Comparison of ENCODE assay signal across 33 cellular contexts in genomic region chr6:39289490-39289889, GRCh38. TPM values are rescaled to one million over a fixed set of nuclear protein-coding genes. Genes with fewer than 3 reads are reported as not detected.
DNase-seq lines count a peak whose midpoint lies in the region; ATAC-seq and TF ChIP-seq lines count a peak whose summit lies in the region.
"Had no signal": no experiment of that assay in that cellular context is flagged by ENCODE, and none has a peak within 500 bp of the region (broad histone marks: within the 10 kb centered on the region; RNA-seq: fewer than 3 reads in every experiment).

No MANE protein-coding gene starts in this region.

- H3K27ac ChIP-seq in PC-3 (ENCODE audit: low read length) (no peak overlapping the region), esophagus muscularis mucosa (replicated peaks in 1 of 4) (no peak overlapping the region)
- H3K27ac ChIP-seq: foreskin keratinocyte, hepatocyte, uterus had no signal

- H3K9me3 Mint-ChIP-seq in activated T-cell treated with anti-CD3 and anti-CD28 coated beads, Interleukin-2, amount 50 U/mL, for 72 hours = no peaks in the 10 kb centered on the region
- no peaks in the 10 kb centered on the region for H3K9me3 Mint-ChIP-seq in activated T-cell treated with anti-CD3 and anti-CD28 coated beads, Interleukin-2, amount 50 U/mL, for 24 hours
- no peaks in the 10 kb centered on the region for H3K9me3 Mint-ChIP-seq in stimulated activated naive CD8-positive, alpha-beta T cell treated with anti-CD3 and anti-CD28 coated beads, Interleukin-15, amount 100 ng/mL, for 72 hours
- peaks cover 27% of the 10 kb centered on the region for H3K9me3 Mint-ChIP-seq in HFFc6
- H3K9me3 Mint-ChIP-seq: activated T-helper 2 cell treated with anti-CD3 and anti-CD28 coated beads, Interferon-gamma antibody, Interleukin-2, Interleukin-4, amounts not matched to agents 10 μg/mL and 5 μg/mL and 100 μg/mL, durations not matched to agents 14 hours and 24 hours and 36 hours; naive thymus-derived CD8-positive, alpha-beta T cell had no signal

- CTCF ChIA-PET in PC-3 (lab: Charles Lee) = no interaction called here

- no peak overlapping the region for H3K27ac Mint-ChIP-seq in activated T-cell treated with anti-CD3 and anti-CD28 coated beads, Interleukin-2, amount 50 U/mL, for 72 hours
- no peak overlapping the region for H3K27ac Mint-ChIP-seq in activated T-cell treated with anti-CD3 and anti-CD28 coated beads, Interleukin-2, amount 50 U/mL, for 24 hours
- no peak overlapping the region for H3K27ac Mint-ChIP-seq in stimulated activated naive CD8-positive, alpha-beta T cell treated with anti-CD3 and anti-CD28 coated beads, Interleukin-15, amount 100 ng/mL, for 72 hours
- no peak overlapping the region for H3K27ac Mint-ChIP-seq in HFFc6
- H3K27ac Mint-ChIP-seq: activated T-helper 2 cell treated with anti-CD3 and anti-CD28 coated beads, Interferon-gamma antibody, Interleukin-2, Interleukin-4, amounts not matched to agents 10 μg/mL and 5 μg/mL and 100 μg/mL, durations not matched to agents 14 hours and 24 hours and 36 hours; naive thymus-derived CD8-positive, alpha-beta T cell; T-helper 1 cell treated with Interleukin-12 subunit alpha and Interleukin-12 subunit beta and Interleukin-4 antibody, amounts not matched to agents 30 μg/mL and 1 μg/mL, for 36 hours had no signal

- no peaks in the 10 kb centered on the region for H3K36me3 Mint-ChIP-seq in activated T-cell treated with anti-CD3 and anti-CD28 coated beads, Interleukin-2, amount 50 U/mL, for 72 hours (ENCODE audit: insufficient read depth in 2 of 2)
- no peaks in the 10 kb centered on the region for H3K36me3 Mint-ChIP-seq in activated T-cell treated with anti-CD3 and anti-CD28 coated beads, Interleukin-2, amount 50 U/mL, for 24 hours (ENCODE audit: low read depth)
- no peaks in the 10 kb centered on the region for H3K36me3 Mint-ChIP-seq in HFFc6 (ENCODE audit: low read depth)
- H3K36me3 Mint-ChIP-seq: naive thymus-derived CD8-positive, alpha-beta T cell had no signal

- H3K4me2 ChIP-seq in PC-3 (ENCODE audit: low read length) = no peak overlapping the region
- H3K4me2 ChIP-seq: hepatocyte, smooth muscle cell had no signal

- H3K4me1 ChIP-seq in PC-3 (ENCODE audit: insufficient read depth, low read length) (peaks cover 7% of the 10 kb centered on the region; the same call in 1 of the 2 replicates), esophagus muscularis mucosa (no peaks in the 10 kb centered on the region)
- H3K4me1 ChIP-seq: BE2C, foreskin keratinocyte, uterus had no signal

- H3K27me3 ChIP-seq in PC-3 (ENCODE audit: low read length) = 0 out of 2 replicates have a peak, but pooled peaks cover 6% of the 10 kb centered on the region
- no peaks in the 10 kb centered on the region for H3K27me3 ChIP-seq in esophagus muscularis mucosa
- H3K27me3 ChIP-seq: BE2C, foreskin keratinocyte, uterus had no signal

- POLR2A ChIA-PET in PC-3 (lab: Charles Lee; ENCODE audit: unreplicated experiment) = no interaction called here

- no peak for TF ChIP-seq EP300 in esophagus muscularis mucosa (IDR thresholded peaks at IDR 0.05)

- H3K9ac ChIP-seq in PC-3 (ENCODE audit: low read length) = no peak overlapping the region

- BruUV-seq in PC-3 (replicated peaks; lab: Mats Ljungman, UMichigan) = no TSS peak

- H3K4me1 Mint-ChIP-seq in activated T-cell treated with anti-CD3 and anti-CD28 coated beads, Interleukin-2, amount 50 U/mL, for 72 hours (ENCODE audit: low read depth) = no peaks in the 10 kb centered on the region
- no peaks in the 10 kb centered on the region for H3K4me1 Mint-ChIP-seq in activated T-cell treated with anti-CD3 and anti-CD28 coated beads, Interleukin-2, amount 50 U/mL, for 24 hours (ENCODE audit: low read depth)
- H3K4me1 Mint-ChIP-seq in stimulated activated naive CD8-positive, alpha-beta T cell treated with anti-CD3 and anti-CD28 coated beads, Interleukin-15, amount 100 ng/mL, for 72 hours = no peaks in the 10 kb centered on the region
- no peaks in the 10 kb centered on the region for H3K4me1 Mint-ChIP-seq in HFFc6 (ENCODE audit: low read depth)

- H3K9me3 ChIP-seq in PC-3 (ENCODE audit: low read length) = no peaks in the 10 kb centered on the region
- H3K9me3 ChIP-seq in esophagus muscularis mucosa = no peaks in the 10 kb centered on the region
- H3K9me3 ChIP-seq: BE2C, uterus had no signal

- intact Hi-C loops in PC-3 (cut with micrococcal nuclease) (no loop called here), esophagus muscularis mucosa (cut with DNase I) (no loop called here)

- H3K27me3 Mint-ChIP-seq in activated T-cell treated with anti-CD3 and anti-CD28 coated beads, Interleukin-2, amount 50 U/mL, for 72 hours (ENCODE audit: low read depth) = peaks cover 10% of the 10 kb centered on the region
- H3K27me3 Mint-ChIP-seq in activated T-cell treated with anti-CD3 and anti-CD28 coated beads, Interleukin-2, amount 50 U/mL, for 24 hours = no peaks in the 10 kb centered on the region
- peaks cover 9% of the 10 kb centered on the region for H3K27me3 Mint-ChIP-seq in stimulated activated naive CD8-positive, alpha-beta T cell treated with anti-CD3 and anti-CD28 coated beads, Interleukin-15, amount 100 ng/mL, for 72 hours
- peaks cover 4% of the 10 kb centered on the region for H3K27me3 Mint-ChIP-seq in HFFc6 (ENCODE audit: insufficient read depth)

- no peaks in the 10 kb centered on the region for H3K79me2 ChIP-seq in PC-3 (ENCODE audit: low read length)
- H3K79me2 ChIP-seq: hepatocyte had no signal

- no peaks in the 10 kb centered on the region for H3F3A ChIP-seq in PC-3 (ENCODE audit: low read length, unreplicated experiment)

- DNase-seq in activated T-cell treated with anti-CD3 and anti-CD28 coated beads, Interleukin-2, amount 50 U/mL, for 72 hours = no peak
- no peak for DNase-seq in activated T-cell treated with anti-CD3 and anti-CD28 coated beads, Interleukin-2, amount 50 U/mL, for 24 hours
- DNase-seq in PC-3 (peak; percentile 19), esophagus muscularis mucosa (ENCODE audit: extremely low spot score) (no peak), NCI-H2171 (lab: John Stamatoyannopoulos, UW) (no peak), HFFc6 (no peak)
- DNase-seq in stimulated activated naive CD8-positive, alpha-beta T cell treated with anti-CD3 and anti-CD28 coated beads, Interleukin-15, amount 100 ng/mL, for 72 hours = no peak
- DNase-seq: activated CD4-positive, alpha-beta T cell treated with anti-CD3 and anti-CD28 coated beads for 48 hours; BE2C; DMS79; effector memory CD4-positive, alpha-beta T cell; erythroblast; foreskin keratinocyte; naive thymus-derived CD8-positive, alpha-beta T cell; NCI-H1105; NCI-H2081; NCI-H446 treated with DMSO at 0.1 percent for 48 hours; uterus had no signal

- H3K4me3 ChIP-seq in PC-3 (ENCODE audit: low read length) (no peak overlapping the region), esophagus muscularis mucosa (no peak overlapping the region)
- H3K4me3 ChIP-seq: hepatocyte, smooth muscle cell, uterus had no signal

- peak; percentile 40 to 43 for ATAC-seq in activated T-cell treated with anti-CD3 and anti-CD28 coated beads, Interleukin-2, amount 50 U/mL, for 72 hours (replicated peaks in 1 of 2)
- ATAC-seq in PC-3 (no peak), esophagus mucosa (peak; percentile 64)
- ATAC-seq in stimulated activated naive CD8-positive, alpha-beta T cell treated with anti-CD3 and anti-CD28 coated beads, Interleukin-15, amount 100 ng/mL, for 72 hours = peak; percentile 85
- ATAC-seq: foreskin keratinocyte; HepG2; left lobe of liver; naive thymus-derived CD8-positive, alpha-beta T cell; Panc1 had no signal

- no peak overlapping the region for H3K4me3 Mint-ChIP-seq in activated T-cell treated with anti-CD3 and anti-CD28 coated beads, Interleukin-2, amount 50 U/mL, for 72 hours
- no peak overlapping the region for H3K4me3 Mint-ChIP-seq in activated T-cell treated with anti-CD3 and anti-CD28 coated beads, Interleukin-2, amount 50 U/mL, for 24 hours
- H3K4me3 Mint-ChIP-seq in stimulated activated naive CD8-positive, alpha-beta T cell treated with anti-CD3 and anti-CD28 coated beads, Interleukin-15, amount 100 ng/mL, for 72 hours = no peak overlapping the region
- H3K4me3 Mint-ChIP-seq in HFFc6 = no peak overlapping the region
- H3K4me3 Mint-ChIP-seq: naive thymus-derived CD8-positive, alpha-beta T cell; T-helper 1 cell treated with Interleukin-12 subunit alpha and Interleukin-12 subunit beta and Interleukin-4 antibody, amounts not matched to agents 30 μg/mL and 1 μg/mL, for 36 hours had no signal

- no peaks in the 10 kb centered on the region for H3K9me2 ChIP-seq in PC-3 (replicated peaks; ENCODE audit: low read length)

- no peaks in the 10 kb centered on the region for H4K20me1 ChIP-seq in PC-3 (ENCODE audit: low read length)

- WGBS in esophagus muscularis mucosa = 53% methylated on average over 2 of the region's 2 CpGs

- TF ChIP-seq POLR2A in esophagus muscularis mucosa (IDR thresholded peaks at IDR 0.05; ENCODE audit: low read depth) = no peak

- no peak overlapping the region for H2AFZ ChIP-seq in PC-3 (ENCODE audit: low read length)
- H2AFZ ChIP-seq: hepatocyte had no signal

- TF ChIP-seq CTCF in PC-3 (conservative IDR thresholded peaks at IDR 0.05; ENCODE audit: low read depth, low read length) (no peak), esophagus muscularis mucosa (IDR thresholded peaks at IDR 0.05) (no peak), HFFc6 (IDR thresholded peaks at IDR 0.05) (no peak)

- no peaks in the 10 kb centered on the region for H3K36me3 ChIP-seq in PC-3 (ENCODE audit: low read depth, low read length)
- H3K36me3 ChIP-seq in esophagus muscularis mucosa = no peaks in the 10 kb centered on the region
- H3K36me3 ChIP-seq: BE2C, uterus had no signal

RNA-seq across cellular contexts. Expression of gene KCNK17, which starts 24.7 kb away (rescaled TPM):
- total RNA-seq in activated T-cell treated with anti-CD3 and anti-CD28 coated beads, Interleukin-2, amount 50 U/mL, for 72 hours = not detected
- total RNA-seq in PC-3 (2014; rRNA removed) (not detected in 2 replicates), esophagus mucosa (0.12 TPM), esophagus muscularis mucosa (under 1 TPM in 1 of 4 donors, not detected in 3; 0.17 TPM)
- not detected for total RNA-seq in HFFc6 (2021; fragmentation: NEBNext Ultra II Directional; extraction: Animal tissue kit (Norgen Biotek cat#: 25700))
- total RNA-seq: A673; activated T-helper 2 cell treated with anti-CD3 and anti-CD28 coated beads, Interferon-gamma antibody, Interleukin-2, Interleukin-4, amounts not matched to agents 10 μg/mL and 5 μg/mL and 100 μg/mL, durations not matched to agents 14 hours and 24 hours and 36 hours; chondrocyte; foreskin keratinocyte; hepatocyte; HepG2; LHCN-M2; naive thymus-derived CD8-positive, alpha-beta T cell; osteoblast; renal cortical epithelial cell; smooth muscle cell; temporal lobe had no signal

RNA-seq across cellular contexts. Expression of gene KCNK16, which starts 33.0 kb away (rescaled TPM):
- total RNA-seq in activated T-cell treated with anti-CD3 and anti-CD28 coated beads, Interleukin-2, amount 50 U/mL, for 72 hours = not detected
- total RNA-seq in PC-3 (2014; rRNA removed) = not detected in 2 replicates
- not detected for total RNA-seq in esophagus mucosa
- total RNA-seq in esophagus muscularis mucosa = not detected
- total RNA-seq in HFFc6 (2021; fragmentation: NEBNext Ultra II Directional; extraction: Animal tissue kit (Norgen Biotek cat#: 25700)) = not detected
- total RNA-seq: A673; activated T-helper 2 cell treated with anti-CD3 and anti-CD28 coated beads, Interferon-gamma antibody, Interleukin-2, Interleukin-4, amounts not matched to agents 10 μg/mL and 5 μg/mL and 100 μg/mL, durations not matched to agents 14 hours and 24 hours and 36 hours; chondrocyte; foreskin keratinocyte; H1; hepatocyte; HepG2; left lobe of liver; LHCN-M2; naive thymus-derived CD8-positive, alpha-beta T cell; osteoblast; renal cortical epithelial cell; smooth muscle cell; temporal lobe; uterus had no signal
